ENCODE assay signal across 1 cellular context in genomic region chr21:14864211-14865021, GRCh38.
TF ChIP-seq lines count a peak whose summit lies in the region.

No MANE protein-coding gene starts in this region.

TF ChIP-seq in HepG2, 621 proteins besides CTCF, POLR2A, EP300 and RAD21 (continued from another document and continues in another):
- TF ChIP-seq, protein P1, sequence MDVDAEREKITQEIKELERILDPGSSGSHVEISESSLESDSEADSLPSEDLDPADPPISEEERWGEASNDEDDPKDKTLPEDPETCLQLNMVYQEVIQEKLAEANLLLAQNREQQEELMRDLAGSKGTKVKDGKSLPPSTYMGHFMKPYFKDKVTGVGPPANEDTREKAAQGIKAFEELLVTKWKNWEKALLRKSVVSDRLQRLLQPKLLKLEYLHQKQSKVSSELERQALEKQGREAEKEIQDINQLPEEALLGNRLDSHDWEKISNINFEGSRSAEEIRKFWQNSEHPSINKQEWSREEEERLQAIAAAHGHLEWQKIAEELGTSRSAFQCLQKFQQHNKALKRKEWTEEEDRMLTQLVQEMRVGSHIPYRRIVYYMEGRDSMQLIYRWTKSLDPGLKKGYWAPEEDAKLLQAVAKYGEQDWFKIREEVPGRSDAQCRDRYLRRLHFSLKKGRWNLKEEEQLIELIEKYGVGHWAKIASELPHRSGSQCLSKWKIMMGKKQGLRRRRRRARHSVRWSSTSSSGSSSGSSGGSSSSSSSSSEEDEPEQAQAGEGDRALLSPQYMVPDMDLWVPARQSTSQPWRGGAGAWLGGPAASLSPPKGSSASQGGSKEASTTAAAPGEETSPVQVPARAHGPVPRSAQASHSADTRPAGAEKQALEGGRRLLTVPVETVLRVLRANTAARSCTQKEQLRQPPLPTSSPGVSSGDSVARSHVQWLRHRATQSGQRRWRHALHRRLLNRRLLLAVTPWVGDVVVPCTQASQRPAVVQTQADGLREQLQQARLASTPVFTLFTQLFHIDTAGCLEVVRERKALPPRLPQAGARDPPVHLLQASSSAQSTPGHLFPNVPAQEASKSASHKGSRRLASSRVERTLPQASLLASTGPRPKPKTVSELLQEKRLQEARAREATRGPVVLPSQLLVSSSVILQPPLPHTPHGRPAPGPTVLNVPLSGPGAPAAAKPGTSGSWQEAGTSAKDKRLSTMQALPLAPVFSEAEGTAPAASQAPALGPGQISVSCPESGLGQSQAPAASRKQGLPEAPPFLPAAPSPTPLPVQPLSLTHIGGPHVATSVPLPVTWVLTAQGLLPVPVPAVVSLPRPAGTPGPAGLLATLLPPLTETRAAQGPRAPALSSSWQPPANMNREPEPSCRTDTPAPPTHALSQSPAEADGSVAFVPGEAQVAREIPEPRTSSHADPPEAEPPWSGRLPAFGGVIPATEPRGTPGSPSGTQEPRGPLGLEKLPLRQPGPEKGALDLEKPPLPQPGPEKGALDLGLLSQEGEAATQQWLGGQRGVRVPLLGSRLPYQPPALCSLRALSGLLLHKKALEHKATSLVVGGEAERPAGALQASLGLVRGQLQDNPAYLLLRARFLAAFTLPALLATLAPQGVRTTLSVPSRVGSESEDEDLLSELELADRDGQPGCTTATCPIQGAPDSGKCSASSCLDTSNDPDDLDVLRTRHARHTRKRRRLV (CRISPR knock-in tag; IDR thresholded peaks at IDR 0.05) = no peak
- TF ChIP-seq KMT2B (CRISPR knock-in tag; IDR thresholded peaks at IDR 0.05) (peak; percentile 31; the same call in 1 of the 2 replicates), ZNF530 (CRISPR knock-in tag; IDR thresholded peaks at IDR 0.05; ENCODE audit: low read depth) (no peak), TP53 (CRISPR knock-in tag; conservative IDR thresholded peaks at IDR 0.05) (no peak), MED1 (CRISPR knock-in tag; IDR thresholded peaks at IDR 0.05) (no peak), ZMAT3 (CRISPR knock-in tag; conservative IDR thresholded peaks at IDR 0.05) (no peak; the same call in 1 of the 2 replicates), SMARCC2 (IDR thresholded peaks at IDR 0.05) (no peak), NKX3-1 (CRISPR knock-in tag; IDR thresholded peaks at IDR 0.05) (0 out of 2 replicates have a peak, but pooled peaks have one; percentile 24), NFIC (IDR thresholded peaks at IDR 0.05; ENCODE audit: low read length) (peak; percentile 6; the same call in 1 of the 2 replicates), KLF15 (CRISPR knock-in tag; IDR thresholded peaks at IDR 0.05; ENCODE audit: borderline replicate concordance) (no peak), CBX2 (IDR thresholded peaks at IDR 0.05; ENCODE audit: low read depth, low read length) (no peak), CBX2 (CRISPR knock-in tag; IDR thresholded peaks at IDR 0.05; ENCODE audit: low read depth) (no peak), RBFOX2 (IDR thresholded peaks at IDR 0.05; ENCODE audit: low read depth, low read length) (no peak), FOXM1 (CRISPR knock-in tag; IDR thresholded peaks at IDR 0.05) (no peak), KAT8 (CRISPR knock-in tag; IDR thresholded peaks at IDR 0.05) (no peak), MLXIP (CRISPR knock-in tag; IDR thresholded peaks at IDR 0.05; ENCODE audit: borderline replicate concordance) (no peak), ZNF710 (CRISPR knock-in tag; IDR thresholded peaks at IDR 0.05; ENCODE audit: borderline replicate concordance) (no peak), ATF1 (CRISPR knock-in tag; IDR thresholded peaks at IDR 0.05) (0 out of 2 replicates have a peak, but pooled peaks have one; percentile 3), HMG20A (CRISPR knock-in tag; IDR thresholded peaks at IDR 0.05; ENCODE audit: borderline replicate concordance) (peak; percentile 3; the same call in 1 of the 2 replicates), ZNF747 (CRISPR knock-in tag; IDR thresholded peaks at IDR 0.05; ENCODE audit: borderline replicate concordance) (no peak), KDM2A (CRISPR knock-in tag; IDR thresholded peaks at IDR 0.05; ENCODE audit: borderline replicate concordance, low read depth) (peak; percentile 34; the same call in 1 of the 2 replicates), ZNF878 (CRISPR knock-in tag; IDR thresholded peaks at IDR 0.05) (no peak), NR2F6 (IDR thresholded peaks at IDR 0.05) (peak; percentile 62), NR2F6 (CRISPR knock-in tag; IDR thresholded peaks at IDR 0.05) (no peak), DRAP1 (CRISPR knock-in tag; IDR thresholded peaks at IDR 0.05) (no peak; the same call in 1 of the 2 replicates), SMC3 (IDR thresholded peaks at IDR 0.05; ENCODE audit: low read length) (peak; percentile 86), MLX (CRISPR knock-in tag; IDR thresholded peaks at IDR 0.05) (no peak), FOXA3 (CRISPR knock-in tag; IDR thresholded peaks at IDR 0.05) (peak; percentile 4; the same call in 1 of the 2 replicates), ZNF607 (CRISPR knock-in tag; IDR thresholded peaks at IDR 0.05; ENCODE audit: borderline replicate concordance) (peak; percentile 37; the same call in 1 of the 2 replicates), BHLHE40 (IDR thresholded peaks at IDR 0.05; ENCODE audit: low read length) (peak; percentile 68; the same call in 1 of the 2 replicates), POGZ (CRISPR knock-in tag; IDR thresholded peaks at IDR 0.05) (peak; percentile 83), E2F2 (CRISPR knock-in tag; IDR thresholded peaks at IDR 0.05; ENCODE audit: borderline replicate concordance) (0 out of 2 replicates have a peak, but pooled peaks have one; percentile 2)
- TF ChIP-seq, protein P2, sequence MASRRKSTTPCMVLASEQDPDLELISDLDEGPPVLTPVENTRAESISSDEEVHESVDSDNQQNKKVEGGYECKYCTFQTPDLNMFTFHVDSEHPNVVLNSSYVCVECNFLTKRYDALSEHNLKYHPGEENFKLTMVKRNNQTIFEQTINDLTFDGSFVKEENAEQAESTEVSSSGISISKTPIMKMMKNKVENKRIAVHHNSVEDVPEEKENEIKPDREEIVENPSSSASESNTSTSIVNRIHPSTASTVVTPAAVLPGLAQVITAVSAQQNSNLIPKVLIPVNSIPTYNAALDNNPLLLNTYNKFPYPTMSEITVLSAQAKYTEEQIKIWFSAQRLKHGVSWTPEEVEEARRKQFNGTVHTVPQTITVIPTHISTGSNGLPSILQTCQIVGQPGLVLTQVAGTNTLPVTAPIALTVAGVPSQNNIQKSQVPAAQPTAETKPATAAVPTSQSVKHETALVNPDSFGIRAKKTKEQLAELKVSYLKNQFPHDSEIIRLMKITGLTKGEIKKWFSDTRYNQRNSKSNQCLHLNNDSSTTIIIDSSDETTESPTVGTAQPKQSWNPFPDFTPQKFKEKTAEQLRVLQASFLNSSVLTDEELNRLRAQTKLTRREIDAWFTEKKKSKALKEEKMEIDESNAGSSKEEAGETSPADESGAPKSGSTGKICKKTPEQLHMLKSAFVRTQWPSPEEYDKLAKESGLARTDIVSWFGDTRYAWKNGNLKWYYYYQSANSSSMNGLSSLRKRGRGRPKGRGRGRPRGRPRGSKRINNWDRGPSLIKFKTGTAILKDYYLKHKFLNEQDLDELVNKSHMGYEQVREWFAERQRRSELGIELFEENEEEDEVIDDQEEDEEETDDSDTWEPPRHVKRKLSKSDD (CRISPR knock-in tag; IDR thresholded peaks at IDR 0.05; ENCODE audit: low read depth) = no peak
- TF ChIP-seq, protein P3, sequence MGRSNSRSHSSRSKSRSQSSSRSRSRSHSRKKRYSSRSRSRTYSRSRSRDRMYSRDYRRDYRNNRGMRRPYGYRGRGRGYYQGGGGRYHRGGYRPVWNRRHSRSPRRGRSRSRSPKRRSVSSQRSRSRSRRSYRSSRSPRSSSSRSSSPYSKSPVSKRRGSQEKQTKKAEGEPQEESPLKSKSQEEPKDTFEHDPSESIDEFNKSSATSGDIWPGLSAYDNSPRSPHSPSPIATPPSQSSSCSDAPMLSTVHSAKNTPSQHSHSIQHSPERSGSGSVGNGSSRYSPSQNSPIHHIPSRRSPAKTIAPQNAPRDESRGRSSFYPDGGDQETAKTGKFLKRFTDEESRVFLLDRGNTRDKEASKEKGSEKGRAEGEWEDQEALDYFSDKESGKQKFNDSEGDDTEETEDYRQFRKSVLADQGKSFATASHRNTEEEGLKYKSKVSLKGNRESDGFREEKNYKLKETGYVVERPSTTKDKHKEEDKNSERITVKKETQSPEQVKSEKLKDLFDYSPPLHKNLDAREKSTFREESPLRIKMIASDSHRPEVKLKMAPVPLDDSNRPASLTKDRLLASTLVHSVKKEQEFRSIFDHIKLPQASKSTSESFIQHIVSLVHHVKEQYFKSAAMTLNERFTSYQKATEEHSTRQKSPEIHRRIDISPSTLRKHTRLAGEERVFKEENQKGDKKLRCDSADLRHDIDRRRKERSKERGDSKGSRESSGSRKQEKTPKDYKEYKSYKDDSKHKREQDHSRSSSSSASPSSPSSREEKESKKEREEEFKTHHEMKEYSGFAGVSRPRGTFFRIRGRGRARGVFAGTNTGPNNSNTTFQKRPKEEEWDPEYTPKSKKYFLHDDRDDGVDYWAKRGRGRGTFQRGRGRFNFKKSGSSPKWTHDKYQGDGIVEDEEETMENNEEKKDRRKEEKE (IDR thresholded peaks at IDR 0.05) = no peak
- TF ChIP-seq, protein P4, sequence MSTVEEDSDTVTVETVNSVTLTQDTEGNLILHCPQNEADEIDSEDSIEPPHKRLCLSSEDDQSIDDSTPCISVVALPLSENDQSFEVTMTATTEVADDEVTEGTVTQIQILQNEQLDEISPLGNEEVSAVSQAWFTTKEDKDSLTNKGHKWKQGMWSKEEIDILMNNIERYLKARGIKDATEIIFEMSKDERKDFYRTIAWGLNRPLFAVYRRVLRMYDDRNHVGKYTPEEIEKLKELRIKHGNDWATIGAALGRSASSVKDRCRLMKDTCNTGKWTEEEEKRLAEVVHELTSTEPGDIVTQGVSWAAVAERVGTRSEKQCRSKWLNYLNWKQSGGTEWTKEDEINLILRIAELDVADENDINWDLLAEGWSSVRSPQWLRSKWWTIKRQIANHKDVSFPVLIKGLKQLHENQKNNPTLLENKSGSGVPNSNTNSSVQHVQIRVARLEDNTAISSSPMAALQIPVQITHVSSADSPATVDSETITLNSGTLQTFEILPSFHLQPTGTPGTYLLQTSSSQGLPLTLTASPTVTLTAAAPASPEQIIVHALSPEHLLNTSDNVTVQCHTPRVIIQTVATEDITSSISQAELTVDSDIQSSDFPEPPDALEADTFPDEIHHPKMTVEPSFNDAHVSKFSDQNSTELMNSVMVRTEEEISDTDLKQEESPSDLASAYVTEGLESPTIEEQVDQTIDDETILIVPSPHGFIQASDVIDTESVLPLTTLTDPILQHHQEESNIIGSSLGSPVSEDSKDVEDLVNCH (CRISPR knock-in tag; IDR thresholded peaks at IDR 0.05) = no peak
- TF ChIP-seq, protein P5, sequence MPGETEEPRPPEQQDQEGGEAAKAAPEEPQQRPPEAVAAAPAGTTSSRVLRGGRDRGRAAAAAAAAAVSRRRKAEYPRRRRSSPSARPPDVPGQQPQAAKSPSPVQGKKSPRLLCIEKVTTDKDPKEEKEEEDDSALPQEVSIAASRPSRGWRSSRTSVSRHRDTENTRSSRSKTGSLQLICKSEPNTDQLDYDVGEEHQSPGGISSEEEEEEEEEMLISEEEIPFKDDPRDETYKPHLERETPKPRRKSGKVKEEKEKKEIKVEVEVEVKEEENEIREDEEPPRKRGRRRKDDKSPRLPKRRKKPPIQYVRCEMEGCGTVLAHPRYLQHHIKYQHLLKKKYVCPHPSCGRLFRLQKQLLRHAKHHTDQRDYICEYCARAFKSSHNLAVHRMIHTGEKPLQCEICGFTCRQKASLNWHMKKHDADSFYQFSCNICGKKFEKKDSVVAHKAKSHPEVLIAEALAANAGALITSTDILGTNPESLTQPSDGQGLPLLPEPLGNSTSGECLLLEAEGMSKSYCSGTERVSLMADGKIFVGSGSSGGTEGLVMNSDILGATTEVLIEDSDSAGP (CRISPR knock-in tag; IDR thresholded peaks at IDR 0.05; ENCODE audit: borderline replicate concordance) = peak; percentile 59; the same call in 1 of the 2 replicates
